19 cellular contexts compared by ENCODE assay signal in genomic region chr22:30159082-30159481, GRCh38.
A peak's percentile ranks its signal among the peaks of the same experiment; 100 is the strongest.
DNase-seq lines count a peak whose midpoint lies in the region; ATAC-seq, FAIRE-seq and TF ChIP-seq lines count a peak whose summit lies in the region.
"Had no signal": no experiment of that assay in that cellular context is flagged by ENCODE, and none has a peak within 500 bp of the region (broad histone marks: within the 10 kb centered on the region; RNA-seq: fewer than 3 reads in every experiment).

No MANE protein-coding gene starts in this region.

- H3K27ac ChIP-seq in SK-N-MC: peak overlapping the region; percentile 54; the same call in 1 of the 2 replicates
- peak overlapping the region; percentile 27 for H3K27ac ChIP-seq in brain microvascular endothelial cell

- H3K27me3 Mint-ChIP-seq in activated CD8-positive, alpha-beta memory T cell treated with anti-CD3 and anti-CD28 coated beads, Interleukin-2, amount 10 ng/mL, durations not matched to agents 7 days and 5 days: peaks cover 2% of the 10 kb centered on the region
- peaks cover 10 to 12% of the 10 kb centered on the region in 2 donors for H3K27me3 Mint-ChIP-seq in stimulated activated naive B cell treated with anti-CD40 and anti-IgM and Interleukin-4, amounts not matched to agents 10 μg/mL and 1 μg/mL and 100 μg/mL, for 72 hours
- H3K27me3 Mint-ChIP-seq: CD4-positive, CD25-positive, alpha-beta regulatory T cell had no signal

- no peak for TF ChIP-seq POLR2A in GM12891 (IDR thresholded peaks at IDR 0.05; ENCODE audit: low read depth, low read length)

- H3K36me3 ChIP-seq in SK-N-MC (ENCODE audit: insufficient read depth, low read length): no peaks in the 10 kb centered on the region
- no peaks in the 10 kb centered on the region for H3K36me3 ChIP-seq in brain microvascular endothelial cell (replicated peaks)

- peak; percentile 47 for ATAC-seq in activated CD8-positive, alpha-beta memory T cell treated with anti-CD3 and anti-CD28 coated beads, Interleukin-2, amount 10 ng/mL, durations not matched to agents 7 days and 5 days
- peak; percentile 36 to 39 for ATAC-seq in stimulated activated naive B cell treated with anti-CD40 and anti-IgM and Interleukin-4, amounts not matched to agents 10 μg/mL and 1 μg/mL and 100 μg/mL, for 72 hours (replicated peaks)
- ATAC-seq: Right ventricle myocardium inferior had no signal

- H3K9me3 Mint-ChIP-seq in activated CD8-positive, alpha-beta memory T cell treated with anti-CD3 and anti-CD28 coated beads, Interleukin-2, amount 10 ng/mL, durations not matched to agents 7 days and 5 days (ENCODE audit: low read depth): no peaks in the 10 kb centered on the region
- no peaks in the 10 kb centered on the region for H3K9me3 Mint-ChIP-seq in stimulated activated naive B cell treated with anti-CD40 and anti-IgM and Interleukin-4, amounts not matched to agents 10 μg/mL and 1 μg/mL and 100 μg/mL, for 72 hours
- H3K9me3 Mint-ChIP-seq: nephron progenitor cell had no signal

- in situ Hi-C loops in brain microvascular endothelial cell (cut with HindIII; ENCODE audit: low pct_ligation_motif_present, low sequenced_read_pairs): no loop called here

- H3K4me3 ChIP-seq in SK-N-MC (no peak overlapping the region), brain microvascular endothelial cell (ENCODE audit: low read depth, low read length) (no peak overlapping the region)

- H3K36me3 Mint-ChIP-seq in activated CD8-positive, alpha-beta memory T cell treated with anti-CD3 and anti-CD28 coated beads, Interleukin-2, amount 10 ng/mL, durations not matched to agents 7 days and 5 days: peaks cover 12% of the 10 kb centered on the region
- H3K36me3 Mint-ChIP-seq in stimulated activated naive B cell treated with anti-CD40 and anti-IgM and Interleukin-4, amounts not matched to agents 10 μg/mL and 1 μg/mL and 100 μg/mL, for 72 hours: peaks cover 0 to 3% of the 10 kb centered on the region in 2 donors
- H3K36me3 Mint-ChIP-seq: CD4-positive, CD25-positive, alpha-beta regulatory T cell had no signal

- H3K9me3 ChIP-seq in SK-N-MC (ENCODE audit: low read depth, low read length): no peaks in the 10 kb centered on the region

- no peak overlapping the region for H3K4me3 Mint-ChIP-seq in activated CD8-positive, alpha-beta memory T cell treated with anti-CD3 and anti-CD28 coated beads, Interleukin-2, amount 10 ng/mL, durations not matched to agents 7 days and 5 days
- H3K4me3 Mint-ChIP-seq in stimulated activated naive B cell treated with anti-CD40 and anti-IgM and Interleukin-4, amounts not matched to agents 10 μg/mL and 1 μg/mL and 100 μg/mL, for 72 hours: no peak overlapping the region
- H3K4me3 Mint-ChIP-seq: CD4-positive, CD25-positive, alpha-beta regulatory T cell; nephron progenitor cell had no signal

- no peak overlapping the region for H3K9ac ChIP-seq in SK-N-MC (ENCODE audit: insufficient read length)

- no peak for FAIRE-seq in GM12891 (lab: Jason Lieb, UNC)
- FAIRE-seq: GM18507 had no signal

- intact Hi-C loops in posterior vena cava (cut with DNase I): no loop called here

- H3K27ac Mint-ChIP-seq in activated CD8-positive, alpha-beta memory T cell treated with anti-CD3 and anti-CD28 coated beads, Interleukin-2, amount 10 ng/mL, durations not matched to agents 7 days and 5 days: peak overlapping the region; percentile 47
- no peak overlapping the region for H3K27ac Mint-ChIP-seq in stimulated activated naive B cell treated with anti-CD40 and anti-IgM and Interleukin-4, amounts not matched to agents 10 μg/mL and 1 μg/mL and 100 μg/mL, for 72 hours

- no peak for DNase-seq in activated CD8-positive, alpha-beta memory T cell treated with anti-CD3 and anti-CD28 coated beads, Interleukin-2, amount 10 ng/mL, durations not matched to agents 7 days and 5 days
- DNase-seq in activated CD8-positive, alpha-beta memory T cell treated with anti-CD3 and anti-CD28 coated beads, Interleukin-2, amount 50 U/mL, for 48 hours: no peak
- DNase-seq in SK-N-MC (ENCODE audit: low read depth, low spot score) (no peak), brain microvascular endothelial cell (no peak), DMS 273 treated with DMSO at 0.1 percent for 48 hours (lab: John Stamatoyannopoulos, UW) (no peak), posterior vena cava (ENCODE audit: low spot score) (no peak), GM12891 (ENCODE audit: insufficient read length, low spot score) (no peak)
- no peak for DNase-seq in stimulated activated naive B cell treated with anti-CD40 and anti-IgM and Interleukin-4, amounts not matched to agents 10 μg/mL and 1 μg/mL and 100 μg/mL, for 72 hours
- DNase-seq: activated CD4-positive, CD25-positive, alpha-beta regulatory T cell; aorta; CD4-positive, CD25-positive, alpha-beta regulatory T cell; DMS79; Karpas-422; NCI-H1105; NCI-H524; nephron progenitor cell; stimulated activated CD4-positive, alpha-beta T cell treated with anti-CD3 and anti-CD28 coated beads, Interleukin-12 subunit alpha, Interleukin-12 subunit beta, amount 100 ng/mL, for 4 hours had no signal

- TF ChIP-seq CTCF in brain microvascular endothelial cell (IDR thresholded peaks at IDR 0.05; ENCODE audit: low read depth, low read length, missing control alignments): no peak

- H3K27me3 ChIP-seq in brain microvascular endothelial cell (replicated peaks): no peaks in the 10 kb centered on the region

- CTCF ChIA-PET in activated CD8-positive, alpha-beta memory T cell treated with anti-CD3 and anti-CD28 coated beads, Interleukin-2, amount 10 ng/mL, durations not matched to agents 7 days and 5 days (lab: Charles Lee): interaction anchor here (1.1 kb wide), 1 partner anchor 14 kb away, joined by 3 read pairs; no protein-coding TSS in a partner anchor

- H3K4me1 Mint-ChIP-seq in activated CD8-positive, alpha-beta memory T cell treated with anti-CD3 and anti-CD28 coated beads, Interleukin-2, amount 10 ng/mL, durations not matched to agents 7 days and 5 days: peaks cover 45% of the 10 kb centered on the region
- H3K4me1 Mint-ChIP-seq in stimulated activated naive B cell treated with anti-CD40 and anti-IgM and Interleukin-4, amounts not matched to agents 10 μg/mL and 1 μg/mL and 100 μg/mL, for 72 hours: peaks cover 13 to 23% of the 10 kb centered on the region in 2 donors

TF ChIP-seq in GM12891, 5 proteins besides CTCF, POLR2A, EP300 and RAD21:
- no peak for TF ChIP-seq SPI1 (IDR thresholded peaks at IDR 0.05; ENCODE audit: low read depth, low read length)
- TF ChIP-seq POU2F2 (IDR thresholded peaks at IDR 0.05; ENCODE audit: low read depth, low read length): no peak
- TF ChIP-seq POLR2AphosphoS5 (IDR thresholded peaks at IDR 0.05; ENCODE audit: low read depth, low read length): no peak
- TF ChIP-seq TAF1 (IDR thresholded peaks at IDR 0.05; ENCODE audit: low read depth, low read length): no peak
- no peak for TF ChIP-seq PAX5 (IDR thresholded peaks at IDR 0.05; ENCODE audit: insufficient read depth, low read length, severe bottlenecking)
